3 cellular contexts compared by ENCODE assay signal in the genomic region with DNA sequence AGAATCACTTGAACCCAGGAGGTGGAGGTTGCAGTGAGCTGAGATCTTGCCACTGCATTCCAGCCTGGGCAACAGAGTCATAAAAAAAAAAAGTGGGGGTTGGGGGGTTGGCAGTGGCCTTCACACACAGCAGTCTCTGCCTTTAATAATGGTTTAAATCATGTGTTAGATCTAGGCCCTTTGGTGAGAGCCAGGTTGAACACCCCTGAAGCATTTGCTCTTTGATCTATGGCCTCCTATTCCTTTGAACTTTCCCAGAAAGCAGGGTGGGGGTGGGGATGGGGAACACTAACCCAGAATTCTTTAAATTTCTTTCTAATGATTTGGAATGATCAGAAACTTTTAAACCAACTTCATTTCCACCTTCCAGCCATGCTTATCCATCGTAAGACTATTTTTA.
TF ChIP-seq lines count a peak whose summit lies in the region.

No MANE protein-coding gene starts in this region.

TF ChIP-seq in HepG2, 621 proteins besides CTCF, POLR2A, EP300 and RAD21:
- peak; percentile 28; the same call in 1 of the 2 replicates for TF ChIP-seq BCL6 (CRISPR knock-in tag; IDR thresholded peaks at IDR 0.05)
- TF ChIP-seq, protein P1, sequence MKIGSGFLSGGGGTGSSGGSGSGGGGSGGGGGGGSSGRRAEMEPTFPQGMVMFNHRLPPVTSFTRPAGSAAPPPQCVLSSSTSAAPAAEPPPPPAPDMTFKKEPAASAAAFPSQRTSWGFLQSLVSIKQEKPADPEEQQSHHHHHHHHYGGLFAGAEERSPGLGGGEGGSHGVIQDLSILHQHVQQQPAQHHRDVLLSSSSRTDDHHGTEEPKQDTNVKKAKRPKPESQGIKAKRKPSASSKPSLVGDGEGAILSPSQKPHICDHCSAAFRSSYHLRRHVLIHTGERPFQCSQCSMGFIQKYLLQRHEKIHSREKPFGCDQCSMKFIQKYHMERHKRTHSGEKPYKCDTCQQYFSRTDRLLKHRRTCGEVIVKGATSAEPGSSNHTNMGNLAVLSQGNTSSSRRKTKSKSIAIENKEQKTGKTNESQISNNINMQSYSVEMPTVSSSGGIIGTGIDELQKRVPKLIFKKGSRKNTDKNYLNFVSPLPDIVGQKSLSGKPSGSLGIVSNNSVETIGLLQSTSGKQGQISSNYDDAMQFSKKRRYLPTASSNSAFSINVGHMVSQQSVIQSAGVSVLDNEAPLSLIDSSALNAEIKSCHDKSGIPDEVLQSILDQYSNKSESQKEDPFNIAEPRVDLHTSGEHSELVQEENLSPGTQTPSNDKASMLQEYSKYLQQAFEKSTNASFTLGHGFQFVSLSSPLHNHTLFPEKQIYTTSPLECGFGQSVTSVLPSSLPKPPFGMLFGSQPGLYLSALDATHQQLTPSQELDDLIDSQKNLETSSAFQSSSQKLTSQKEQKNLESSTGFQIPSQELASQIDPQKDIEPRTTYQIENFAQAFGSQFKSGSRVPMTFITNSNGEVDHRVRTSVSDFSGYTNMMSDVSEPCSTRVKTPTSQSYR (CRISPR knock-in tag; IDR thresholded peaks at IDR 0.05; ENCODE audit: borderline replicate concordance): peak; percentile 49; the same call in 1 of the 2 replicates
- no peak for TF ChIP-seq IRF2 (CRISPR knock-in tag; IDR thresholded peaks at IDR 0.05)
- TF ChIP-seq, protein P2, sequence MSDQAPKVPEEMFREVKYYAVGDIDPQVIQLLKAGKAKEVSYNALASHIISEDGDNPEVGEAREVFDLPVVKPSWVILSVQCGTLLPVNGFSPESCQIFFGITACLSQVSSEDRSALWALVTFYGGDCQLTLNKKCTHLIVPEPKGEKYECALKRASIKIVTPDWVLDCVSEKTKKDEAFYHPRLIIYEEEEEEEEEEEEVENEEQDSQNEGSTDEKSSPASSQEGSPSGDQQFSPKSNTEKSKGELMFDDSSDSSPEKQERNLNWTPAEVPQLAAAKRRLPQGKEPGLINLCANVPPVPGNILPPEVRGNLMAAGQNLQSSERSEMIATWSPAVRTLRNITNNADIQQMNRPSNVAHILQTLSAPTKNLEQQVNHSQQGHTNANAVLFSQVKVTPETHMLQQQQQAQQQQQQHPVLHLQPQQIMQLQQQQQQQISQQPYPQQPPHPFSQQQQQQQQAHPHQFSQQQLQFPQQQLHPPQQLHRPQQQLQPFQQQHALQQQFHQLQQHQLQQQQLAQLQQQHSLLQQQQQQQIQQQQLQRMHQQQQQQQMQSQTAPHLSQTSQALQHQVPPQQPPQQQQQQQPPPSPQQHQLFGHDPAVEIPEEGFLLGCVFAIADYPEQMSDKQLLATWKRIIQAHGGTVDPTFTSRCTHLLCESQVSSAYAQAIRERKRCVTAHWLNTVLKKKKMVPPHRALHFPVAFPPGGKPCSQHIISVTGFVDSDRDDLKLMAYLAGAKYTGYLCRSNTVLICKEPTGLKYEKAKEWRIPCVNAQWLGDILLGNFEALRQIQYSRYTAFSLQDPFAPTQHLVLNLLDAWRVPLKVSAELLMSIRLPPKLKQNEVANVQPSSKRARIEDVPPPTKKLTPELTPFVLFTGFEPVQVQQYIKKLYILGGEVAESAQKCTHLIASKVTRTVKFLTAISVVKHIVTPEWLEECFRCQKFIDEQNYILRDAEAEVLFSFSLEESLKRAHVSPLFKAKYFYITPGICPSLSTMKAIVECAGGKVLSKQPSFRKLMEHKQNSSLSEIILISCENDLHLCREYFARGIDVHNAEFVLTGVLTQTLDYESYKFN (CRISPR knock-in tag; conservative IDR thresholded peaks at IDR 0.05): 0 out of 2 replicates have a peak, but pooled peaks have one; percentile 25
- TF ChIP-seq TCF7 (IDR thresholded peaks at IDR 0.05; ENCODE audit: low read depth): peak; percentile 43; the same call in 1 of the 2 replicates

TF ChIP-seq in H1, 55 proteins besides CTCF, POLR2A, EP300 and RAD21:
- no peak for TF ChIP-seq BCL11A (IDR thresholded peaks at IDR 0.05; ENCODE audit: low read depth in 2 of 2, low read length in 2 of 2)
- no peak for TF ChIP-seq ZNF274 (IDR thresholded peaks at IDR 0.05; ENCODE audit: borderline replicate concordance, extremely low read depth, low read length)
- no peak for TF ChIP-seq CHD1 (IDR thresholded peaks at IDR 0.05; ENCODE audit: low read depth, low read length)
- TF ChIP-seq RFX5 (IDR thresholded peaks at IDR 0.05; ENCODE audit: borderline replicate concordance, low read depth, low read length): no peak
- TF ChIP-seq TCF12 (IDR thresholded peaks at IDR 0.05; ENCODE audit: low read depth, low read length): no peak
- TF ChIP-seq PHF8 (conservative IDR thresholded peaks at IDR 0.05; ENCODE audit: low read depth, low read length): no peak
- no peak for TF ChIP-seq SIRT6 (IDR thresholded peaks at IDR 0.05; ENCODE audit: low read length)
- TF ChIP-seq EGR1 (IDR thresholded peaks at IDR 0.05; ENCODE audit: borderline replicate concordance, low read depth, low read length): no peak
- no peak for TF ChIP-seq RBBP5 (IDR thresholded peaks at IDR 0.05; ENCODE audit: borderline replicate concordance, low read depth, low read length)

TF ChIP-seq in neural cell, 6 proteins besides CTCF, POLR2A, EP300 and RAD21:
- TF ChIP-seq SMC3 (conservative IDR thresholded peaks at IDR 0.05; ENCODE audit: poor library complexity): no peak
- no peak for TF ChIP-seq POLR2AphosphoS5 (IDR thresholded peaks at IDR 0.05)
- TF ChIP-seq TAF1 (IDR thresholded peaks at IDR 0.05; ENCODE audit: low read depth): no peak
